ENCODE assay signal across 35 cellular contexts in genomic region chr11:46421257-46421880, GRCh38. TPM values are rescaled to one million over a fixed set of nuclear protein-coding genes. Genes with fewer than 3 reads are reported as not detected.
A peak's percentile ranks its signal among the peaks of the same experiment; 100 is the strongest.
DNase-seq lines count a peak whose midpoint lies in the region; ATAC-seq and TF ChIP-seq lines count a peak whose summit lies in the region.
"Had no signal": no experiment of that assay in that cellular context is flagged by ENCODE, and none has a peak within 500 bp of the region (broad histone marks: within the 10 kb centered on the region; RNA-seq: fewer than 3 reads in every experiment).

No MANE protein-coding gene starts in this region.

- no peak overlapping the region for H3K4me3 Mint-ChIP-seq in activated CD8-positive, alpha-beta memory T cell treated with anti-CD3 and anti-CD28 coated beads, Interleukin-2, amount 10 ng/mL, durations not matched to agents 7 days and 5 days
- H3K4me3 Mint-ChIP-seq: activated CD4-positive, alpha-beta T cell treated with anti-CD3 and anti-CD28 coated beads, Interleukin-2, amount 10 ng/mL, durations not matched to agents 24 days and 14 days; activated naive CD8-positive, alpha-beta T cell; CD4-positive, CD25-positive, alpha-beta regulatory T cell; dendritic cell treated with granulocyte-macrophage colony-stimulating factor and Interleukin-4, amounts not matched to agents 40 ng/mL and 50 ng/mL, for 4 days; endodermal cell; natural killer cell had no signal

- peaks cover 0 to 56% (median 33%) of the 10 kb centered on the region in 9 donors for H3K36me3 ChIP-seq in heart left ventricle

- no peak overlapping the region for H3K27ac Mint-ChIP-seq in activated CD8-positive, alpha-beta memory T cell treated with anti-CD3 and anti-CD28 coated beads, Interleukin-2, amount 10 ng/mL, durations not matched to agents 7 days and 5 days
- H3K27ac Mint-ChIP-seq: activated CD4-positive, alpha-beta T cell treated with anti-CD3 and anti-CD28 coated beads, Interleukin-2, amount 10 ng/mL, durations not matched to agents 24 days and 14 days; activated naive CD8-positive, alpha-beta T cell; dendritic cell treated with granulocyte-macrophage colony-stimulating factor and Interleukin-4, amounts not matched to agents 40 ng/mL and 50 ng/mL, for 4 days; endodermal cell; natural killer cell had no signal

- H3K4me1 ChIP-seq in heart left ventricle: peaks cover 0 to 7% (median 0%) of the 10 kb centered on the region in 12 donors
- H3K4me1 ChIP-seq: psoas muscle, upper lobe of right lung had no signal

- peaks cover 3% of the 10 kb centered on the region for H3K4me1 Mint-ChIP-seq in activated CD8-positive, alpha-beta memory T cell treated with anti-CD3 and anti-CD28 coated beads, Interleukin-2, amount 10 ng/mL, durations not matched to agents 7 days and 5 days

- intact Hi-C loops in heart left ventricle (cut with DNase I): no loop called here

- no peaks in the 10 kb centered on the region for H3K27me3 ChIP-seq in heart left ventricle
- H3K27me3 ChIP-seq: MG63, upper lobe of right lung had no signal

- CTCF ChIA-PET in activated CD8-positive, alpha-beta memory T cell treated with anti-CD3 and anti-CD28 coated beads, Interleukin-2, amount 10 ng/mL, durations not matched to agents 7 days and 5 days (lab: Charles Lee): interaction anchor here (0.5 kb wide), 1 partner anchor 209 kb away, joined by 5 read pairs; no protein-coding TSS in a partner anchor

- no peaks in the 10 kb centered on the region for H3K9me3 Mint-ChIP-seq in activated CD8-positive, alpha-beta memory T cell treated with anti-CD3 and anti-CD28 coated beads, Interleukin-2, amount 10 ng/mL, durations not matched to agents 7 days and 5 days (ENCODE audit: low read depth)
- H3K9me3 Mint-ChIP-seq: activated CD4-positive, alpha-beta T cell treated with anti-CD3 and anti-CD28 coated beads, Interleukin-2, amount 10 ng/mL, durations not matched to agents 24 days and 14 days; dendritic cell treated with granulocyte-macrophage colony-stimulating factor and Interleukin-4, amounts not matched to agents 40 ng/mL and 50 ng/mL, for 4 days; endodermal cell; natural killer cell had no signal

- H3K9me3 ChIP-seq in heart left ventricle: no peaks in the 10 kb centered on the region
- H3K9me3 ChIP-seq: MG63, psoas muscle, upper lobe of right lung had no signal

- no peak for ATAC-seq in activated CD8-positive, alpha-beta memory T cell treated with anti-CD3 and anti-CD28 coated beads, Interleukin-2, amount 10 ng/mL, durations not matched to agents 7 days and 5 days
- ATAC-seq in heart left ventricle: peak; percentile 51 to 82 (median 76)
- ATAC-seq: GM12878, natural killer cell, psoas muscle, upper lobe of right lung had no signal

- WGBS in heart left ventricle, 4 donors: 61 to 74% (median 68%) methylated on average over 8 of the region's 8 CpGs

- peak; percentile 45 for DNase-seq in activated CD8-positive, alpha-beta memory T cell treated with anti-CD3 and anti-CD28 coated beads for 24 hours
- DNase-seq in activated CD8-positive, alpha-beta memory T cell treated with anti-CD3 and anti-CD28 coated beads, Interleukin-2, amount 10 ng/mL, durations not matched to agents 7 days and 5 days: no peak
- peak; percentile 73 for DNase-seq in NCI-H524 treated with DMSO at 0.1 percent for 48 hours (lab: John Stamatoyannopoulos, UW)
- DNase-seq in heart left ventricle: peak in 2 of 5 donors; percentile 30 to 38
- peak; percentile 73 for DNase-seq in retinal pigment epithelial cell (ENCODE audit: low read depth)
- no peak for DNase-seq in NCI-H1436 treated with DMSO at 0.1 percent for 48 hours (lab: John Stamatoyannopoulos, UW)
- no peak for DNase-seq in KBM-7
- DNase-seq in amniotic stem cell (lab: John Stamatoyannopoulos, UW): no peak
- DNase-seq: activated CD4-positive, alpha-beta T cell treated with anti-CD3 and anti-CD28 coated beads, Interleukin-2, amount 10 ng/mL, durations not matched to agents 24 days and 14 days; activated effector memory CD4-positive, alpha-beta T cell treated with Interleukin-2 at 50 U/mL for 16 hours; activated T-cell treated with anti-CD3 and anti-CD28 coated beads, Interleukin-2, amount 50 U/mL, for 1 hour; aorta; caudate nucleus; CD4-positive, CD25-positive, alpha-beta regulatory T cell; endodermal cell; foreskin fibroblast; head of caudate nucleus; KG1; MG63; natural killer cell; NCI-H1105; NCI-H1930; NCI-H526; nucleus accumbens; psoas muscle; SHP77; stimulated activated naive CD4-positive, alpha-beta T cell; T-helper 9 cell; upper lobe of right lung had no signal

- H3K27me3 Mint-ChIP-seq in activated CD8-positive, alpha-beta memory T cell treated with anti-CD3 and anti-CD28 coated beads, Interleukin-2, amount 10 ng/mL, durations not matched to agents 7 days and 5 days: no peaks in the 10 kb centered on the region
- H3K27me3 Mint-ChIP-seq: activated CD4-positive, alpha-beta T cell treated with anti-CD3 and anti-CD28 coated beads, Interleukin-2, amount 10 ng/mL, durations not matched to agents 24 days and 14 days; activated naive CD8-positive, alpha-beta T cell; CD4-positive, CD25-positive, alpha-beta regulatory T cell; dendritic cell treated with granulocyte-macrophage colony-stimulating factor and Interleukin-4, amounts not matched to agents 40 ng/mL and 50 ng/mL, for 4 days had no signal

- H3K4me3 ChIP-seq in heart left ventricle (no peak overlapping the region), retinal pigment epithelial cell (ENCODE audit: low read length) (no peak overlapping the region)
- H3K4me3 ChIP-seq: GM12878, lung, MG63, psoas muscle, skin epidermis, upper lobe of right lung had no signal

- TF ChIP-seq POLR2A in heart left ventricle (IDR thresholded peaks at IDR 0.05): no peak

- H3K27ac ChIP-seq in heart left ventricle: no peak overlapping the region
- H3K27ac ChIP-seq: psoas muscle, skin epidermis, upper lobe of right lung had no signal

- in situ Hi-C loops in KBM-7 (cut with MboI; ENCODE audit: low pct_unique_long_range_greater_than_20kb, low sequenced_read_pairs): no loop called here

- peaks cover 5% of the 10 kb centered on the region for H3K36me3 Mint-ChIP-seq in activated CD8-positive, alpha-beta memory T cell treated with anti-CD3 and anti-CD28 coated beads, Interleukin-2, amount 10 ng/mL, durations not matched to agents 7 days and 5 days

- TF ChIP-seq CTCF in heart left ventricle (IDR thresholded peaks at IDR 0.05): no peak
- no peak for TF ChIP-seq CTCF in retinal pigment epithelial cell (conservative IDR thresholded peaks at IDR 0.05; ENCODE audit: low read depth, low read length)

RNA-seq across cellular contexts. Expression of gene CHRM4, which starts 29.8 kb away (rescaled TPM):
- total RNA-seq in activated CD8-positive, alpha-beta memory T cell treated with anti-CD3 and anti-CD28 coated beads, Interleukin-2, amount 10 ng/mL, durations not matched to agents 7 days and 5 days: under 1 TPM in 1 of 2 experiments, not detected in 1; 0.18 TPM
- under 1 TPM in 3 of 9 donors, not detected in 6; 0.15 to 0.27 (median 0.20) TPM for total RNA-seq in heart left ventricle
- polyA plus RNA-seq in heart left ventricle: under 1 TPM in 1 of 2 donors, not detected in 1; 0.08 TPM
- total RNA-seq: activated CD8-positive, alpha-beta memory T cell treated with anti-CD3 and anti-CD28 coated beads for 36 hours; psoas muscle had no signal
- polyA plus RNA-seq: psoas muscle had no signal

RNA-seq across cellular contexts. Expression of gene MDK, which starts 39.9 kb away (rescaled TPM):
- total RNA-seq in activated CD8-positive, alpha-beta memory T cell treated with anti-CD3 and anti-CD28 coated beads, Interleukin-2, amount 10 ng/mL, durations not matched to agents 7 days and 5 days: 1 to 10 TPM; 1.6 to 5.0 TPM
- total RNA-seq in heart left ventricle: 10 to 100 TPM in 3 of 9 donors, 1 to 10 TPM in 6; 1.9 to 26.5 (median 7.9) TPM
- polyA plus RNA-seq in heart left ventricle: 1 to 10 TPM; 2.3 to 4.8 TPM
- polyA plus RNA-seq: CD4-positive, CD25-positive, alpha-beta regulatory T cell had no signal

Comparison
In these comparisons a context has a peak if more than half of its experiments do, and no peak if none do; other contexts are left out.
1. DNase-seq: peak in activated CD8-positive, alpha-beta memory T cell treated with anti-CD3 and anti-CD28 coated beads for 24 hours (single experiment), NCI-H524 treated with DMSO at 0.1 percent for 48 hours (single experiment) and retinal pigment epithelial cell (single experiment); none in activated CD8-positive, alpha-beta memory T cell treated with anti-CD3 and anti-CD28 coated beads, Interleukin-2, amount 10 ng/mL, durations not matched to agents 7 days and 5 days (single experiment), NCI-H1436 treated with DMSO at 0.1 percent for 48 hours (single experiment), KBM-7 (single experiment) and amniotic stem cell (single experiment).